8 cellular contexts compared by ENCODE assay signal in genomic region chr4:8427262-8427661, GRCh38. TPM values are rescaled to one million over a fixed set of nuclear protein-coding genes. Genes with fewer than 3 reads are reported as not detected.
A peak's percentile ranks its signal among the peaks of the same experiment; 100 is the strongest.
DNase-seq lines count a peak whose midpoint lies in the region; ATAC-seq and TF ChIP-seq lines count a peak whose summit lies in the region.

No MANE protein-coding gene starts in this region.

- no peaks in the 10 kb centered on the region for H3K9me3 ChIP-seq in breast epithelium

- peaks cover 0 to 21% of the 10 kb centered on the region in 2 donors for H3K4me1 ChIP-seq in breast epithelium

- intact Hi-C loops in breast epithelium (cut with DNase I; ENCODE audit: low total_unique reads) = no loop called here

- no peaks in the 10 kb centered on the region for H3K27me3 ChIP-seq in breast epithelium

- no peak for TF ChIP-seq POLR2A in breast epithelium (IDR thresholded peaks at IDR 0.05)

- H3K4me1 Mint-ChIP-seq in HFFc6 (ENCODE audit: low read depth) (peaks cover 20% of the 10 kb centered on the region), naive B cell (peaks cover 20 to 46% (median 37%) of the 10 kb centered on the region in 3 donors)

- H3K4me3 Mint-ChIP-seq in HFFc6 = peak overlapping the region; percentile 94
- peak overlapping the region; percentile 95 to 99 (median 98) for H3K4me3 Mint-ChIP-seq in naive B cell

- H3K9me3 Mint-ChIP-seq in HFFc6 = no peaks in the 10 kb centered on the region
- H3K9me3 Mint-ChIP-seq in naive B cell = no peaks in the 10 kb centered on the region

- POLR2A ChIA-PET in AG04449 (lab: Yijun Ruan, JAX) = interaction anchor here (1.7 kb wide), 1 partner anchor 12 kb away, joined by 3 read pairs; no protein-coding TSS in a partner anchor

- TF ChIP-seq CTCF in AG04449 (IDR thresholded peaks at IDR 0.05; ENCODE audit: insufficient read depth, low read length, missing control alignments) (no peak), HFFc6 (IDR thresholded peaks at IDR 0.05) (no peak), breast epithelium (IDR thresholded peaks at IDR 0.05) (no peak)

- H3K36me3 Mint-ChIP-seq in HFFc6 (ENCODE audit: low read depth) (no peaks in the 10 kb centered on the region), naive B cell (no peaks in the 10 kb centered on the region)

- H3K27ac Mint-ChIP-seq in HFFc6 = no peak overlapping the region
- H3K27ac Mint-ChIP-seq in naive B cell = peak overlapping the region in 2 of 6 donors; percentile 11 to 94

- DNase-seq in AG04449 (ENCODE audit: low read depth, low spot score) = no peak
- no peak for DNase-seq in HFFc6
- no peak for DNase-seq in breast epithelium (ENCODE audit: low spot score in 2 of 2)
- no peak for DNase-seq in naive B cell
- no peak for DNase-seq in activated CD4-positive, CD25-positive, alpha-beta regulatory T cell treated with anti-CD3 and anti-CD28 coated beads, Interleukin-2, amount 50 U/mL, for 72 hours
- no peak for DNase-seq in left lobe of liver (ENCODE audit: low spot score)
- no peak for DNase-seq in COR-L47 (lab: John Stamatoyannopoulos, UW)

- H3K4me3 ChIP-seq in AG04449 (ENCODE audit: low read depth, low read length) (peak overlapping the region; percentile 88), breast epithelium (peak overlapping the region; percentile 78 to 98 (median 89))

- ATAC-seq in naive B cell (ENCODE audit: low read depth in 2 of 2) (no peak), left lobe of liver (no peak), GM19455 (IDR thresholded peaks at IDR 0.05; ENCODE audit: unreplicated experiment) (no peak)

- CTCF ChIA-PET in AG04449 (lab: Yijun Ruan, JAX) = interaction anchor here (1.0 to 5.1 kb wide), 4 partner anchors 10 to 250 kb away, joined by 5 to 26 read pairs (median 7); no protein-coding TSS in a partner anchor

- no peaks in the 10 kb centered on the region for H3K36me3 ChIP-seq in breast epithelium

- H3K27ac ChIP-seq in breast epithelium = peak overlapping the region; percentile 91 to 94

- H3K27me3 Mint-ChIP-seq in HFFc6 (ENCODE audit: insufficient read depth) (peaks cover 1% of the 10 kb centered on the region), naive B cell (no peaks in the 10 kb centered on the region)

RNA-seq across cellular contexts. Expression of gene ACOX3, which starts 13.3 kb away (rescaled TPM):
- total RNA-seq in HFFc6 (2021; fragmentation: NEBNext Ultra II Directional; extraction: Animal tissue kit (Norgen Biotek cat#: 25700)) = 10 to 100 TPM; 18.6 to 23.2 (median 19.9) TPM
- total RNA-seq in breast epithelium (10 to 100 TPM; 24.0 to 69.4 (median 47.9) TPM), left lobe of liver (21.3 TPM)
- polyA plus RNA-seq in naive B cell (ENCODE audit: low read depth in 6 of 6) = 10 to 100 TPM; 10.1 to 17.1 (median 14.7) TPM

RNA-seq across cellular contexts. Expression of gene TRMT44, which starts 13.3 kb away (rescaled TPM):
- total RNA-seq in HFFc6 (2021; fragmentation: NEBNext Ultra II Directional; extraction: Animal tissue kit (Norgen Biotek cat#: 25700)) = 10 to 100 TPM in 3 of 6 experiments, 1 to 10 TPM in 3; 8.8 to 10.7 (median 10.0) TPM
- total RNA-seq in breast epithelium (10 to 100 TPM; 24.6 to 47.7 (median 28.2) TPM), left lobe of liver (11.6 TPM)
- polyA plus RNA-seq in naive B cell (ENCODE audit: low read depth in 6 of 6) = 10 to 100 TPM in 4 of 6 donors, 1 to 10 TPM in 2; 3.0 to 17.0 (median 13.2) TPM
